Comparison of ENCODE assay signal across 38 cellular contexts in genomic region chr14:24102357-24103048, GRCh38. TPM values are rescaled to one million over a fixed set of nuclear protein-coding genes. Genes with fewer than 3 reads are reported as not detected.
"Had no signal": no experiment of that assay in that cellular context is flagged by ENCODE, and none has a peak within 500 bp of the region (broad histone marks: within the 10 kb centered on the region; RNA-seq: fewer than 3 reads in every experiment).

No MANE protein-coding gene starts in this region.

- H3K4me3 ChIP-seq: ascending aorta, cardiac muscle cell had no signal

- H3K9me3 Mint-ChIP-seq: activated CD4-positive, alpha-beta memory T cell treated with anti-CD3 and anti-CD28 coated beads, Interleukin-2, amount 10 ng/mL, durations not matched to agents 7 days and 5 days; activated naive CD4-positive, alpha-beta T cell treated with anti-CD3 and anti-CD28 coated beads, Interleukin-2, amount 50 U/mL, for 72 hours; activated T-cell treated with anti-CD3 and anti-CD28 coated beads, Interleukin-2, amount 50 U/mL, for 24 hours; central memory CD8-positive, alpha-beta T cell had no signal

- H3K36me3 ChIP-seq: cardiac muscle cell had no signal

- H3K27me3 Mint-ChIP-seq: activated B cell treated with CpG ODN at 0.5 μM for 24 hours; activated CD4-positive, alpha-beta memory T cell treated with anti-CD3 and anti-CD28 coated beads, Interleukin-2, amount 10 ng/mL, durations not matched to agents 7 days and 5 days; activated T-cell treated with anti-CD3 and anti-CD28 coated beads, Interleukin-2, amount 50 U/mL, for 24 hours; central memory CD8-positive, alpha-beta T cell; T-cell had no signal

- H3K27me3 ChIP-seq: ascending aorta, cardiac muscle cell had no signal

- H3K4me1 ChIP-seq: ascending aorta had no signal

- H3K27ac Mint-ChIP-seq: activated B cell treated with CpG ODN at 0.5 μM for 24 hours; activated CD4-positive, alpha-beta memory T cell treated with anti-CD3 and anti-CD28 coated beads, Interleukin-2, amount 10 ng/mL, durations not matched to agents 7 days and 5 days; activated T-cell treated with anti-CD3 and anti-CD28 coated beads, Interleukin-2, amount 50 U/mL, for 24 hours; activated T-helper 2 cell treated with anti-CD3 and anti-CD28 coated beads, Interferon-gamma antibody, Interleukin-2, Interleukin-4, amounts not matched to agents 10 μg/mL and 5 μg/mL and 100 μg/mL, durations not matched to agents 14 hours and 24 hours and 36 hours had no signal

- H3K9me3 ChIP-seq: ascending aorta had no signal

- ATAC-seq: activated naive CD4-positive, alpha-beta T cell treated with anti-CD3 and anti-CD28 coated beads, Interleukin-2, amount 50 U/mL, for 72 hours; PC-3; Right ventricle myocardium inferior; SK-N-SH treated with all-trans-retinoic acid at 6 μM for 48 hours; T-cell had no signal

- H3K4me3 Mint-ChIP-seq: activated B cell treated with CpG ODN at 0.5 μM for 24 hours; activated CD4-positive, alpha-beta memory T cell treated with anti-CD3 and anti-CD28 coated beads, Interleukin-2, amount 10 ng/mL, durations not matched to agents 7 days and 5 days; activated T-cell treated with anti-CD3 and anti-CD28 coated beads, Interleukin-2, amount 50 U/mL, for 24 hours; central memory CD8-positive, alpha-beta T cell; T-cell had no signal

- H3K4me1 Mint-ChIP-seq: activated B cell treated with CpG ODN at 0.5 μM for 24 hours had no signal

- DNase-seq: activated B cell treated with CpG ODN at 0.5 μM for 24 hours; activated CD4-positive, alpha-beta memory T cell treated with anti-CD3 and anti-CD28 coated beads, Interleukin-2, amount 10 ng/mL, durations not matched to agents 7 days and 5 days; activated CD4-positive, alpha-beta T cell treated with anti-CD3 and anti-CD28 coated beads for 4 hours; activated CD4-positive, alpha-beta T cell treated with anti-CD3 and anti-CD28 coated beads, Interleukin-2, amount 50 U/mL, for 1 hour; activated CD4-positive, CD25-positive, alpha-beta regulatory T cell treated with anti-CD3 and anti-CD28 coated beads, Interleukin-2, amount 50 U/mL, for 72 hours; activated CD8-positive, alpha-beta memory T cell treated with anti-CD3 and anti-CD28 coated beads for 24 hours; activated gamma-delta T cell; activated naive CD4-positive, alpha-beta T cell treated with Interleukin-2 at 50 U/mL for 16 hours; activated T-cell treated with anti-CD3 and anti-CD28 coated beads, Interleukin-2, amount 50 U/mL, for 24 hours; amygdala; MM.1S; MV-4-11; NCI-H1092; NCI-H1436 treated with DMSO at 0.1 percent for 48 hours; NCI-H1694 treated with DMSO at 0.1 percent for 48 hours; NCI-H2029; NCI-H2171; NCI-H510A; NCI-H526; NCI-H748 treated with DMSO at 0.1 percent for 48 hours; NK-92 treated with Interleukin-12 subunit alpha and Interleukin-12 subunit beta, amount 100 ng/mL, for 24 hours; PC-3; SIG-M5; T-cell; T-helper 2 cell; T-helper 9 cell had no signal

- H3K27ac ChIP-seq: ascending aorta, cardiac muscle cell, KMS-11, VCaP had no signal

RNA-seq across cellular contexts. Expression of gene NRL, which starts 12.2 kb away (rescaled TPM):
- total RNA-seq: ascending aorta had no signal

RNA-seq across cellular contexts. Expression of gene FITM1, which starts 28.0 kb away (rescaled TPM):
- total RNA-seq: ascending aorta, SK-MEL-5 had no signal

RNA-seq across cellular contexts. Expression of gene CPNE6, which starts 31.1 kb away (rescaled TPM):
- total RNA-seq: activated CD4-positive, alpha-beta memory T cell treated with anti-CD3 and anti-CD28 coated beads, Interleukin-2, amount 10 ng/mL, durations not matched to agents 7 days and 5 days; activated T-helper 2 cell treated with anti-CD3 and anti-CD28 coated beads, Interferon-gamma antibody, Interleukin-2, Interleukin-4, amounts not matched to agents 10 μg/mL and 5 μg/mL and 100 μg/mL, durations not matched to agents 14 hours and 24 hours and 36 hours; ascending aorta; chondrocyte; LHCN-M2; PC-3; Right ventricle myocardium inferior; SK-MEL-5; T-cell had no signal
